21 cellular contexts compared by ENCODE assay signal in the genomic region with DNA sequence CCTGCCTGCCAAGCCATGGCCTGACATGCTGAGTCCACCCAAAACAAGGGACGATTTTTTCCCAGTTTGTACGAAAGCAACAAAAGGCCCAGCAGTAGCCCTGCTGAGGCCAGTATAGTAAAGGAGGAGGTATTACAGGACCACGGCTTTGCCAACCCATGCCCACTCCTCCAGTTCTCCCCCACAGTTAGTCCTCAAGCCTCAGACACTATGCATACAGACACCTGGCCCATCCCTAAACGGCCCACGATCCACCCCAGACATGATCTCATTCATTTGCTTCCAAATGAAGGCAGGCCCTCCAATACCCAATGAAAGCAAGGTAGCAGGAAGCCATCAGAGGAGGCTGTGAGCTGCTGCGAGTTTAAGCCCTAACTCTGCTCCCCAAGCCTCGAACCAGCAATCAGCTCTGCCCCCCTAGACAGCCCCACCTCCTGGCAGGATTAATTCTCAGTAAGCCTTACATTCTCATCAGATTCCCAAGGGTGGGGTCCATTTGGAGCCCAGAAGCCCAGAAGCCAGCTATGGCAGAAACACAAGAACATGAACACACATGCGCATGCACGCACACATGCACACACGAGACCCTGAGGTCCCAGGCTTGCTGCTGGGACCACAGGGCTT. TPM values are rescaled to one million over a fixed set of nuclear protein-coding genes. Genes with fewer than 3 reads are reported as not detected.
DNase-seq lines count a peak whose midpoint lies in the region; TF ChIP-seq lines count a peak whose summit lies in the region.
"Had no signal": no experiment of that assay in that cellular context is flagged by ENCODE, and none has a peak within 500 bp of the region (broad histone marks: within the 10 kb centered on the region; RNA-seq: fewer than 3 reads in every experiment).

No MANE protein-coding gene starts in this region.

- peaks cover 24% of the 10 kb centered on the region for H3K4me1 ChIP-seq in CD4-positive, alpha-beta memory T cell (ENCODE audit: insufficient read depth, low read length)
- H3K4me1 ChIP-seq in HUES48 (ENCODE audit: control insufficient read depth, insufficient read depth, low read length), result peaks cover 49% of the 10 kb centered on the region

- H3K27ac Mint-ChIP-seq in CD4-positive, alpha-beta memory T cell, result peak overlapping the region in 4 of 7 donors; percentile 8 to 87 (median 14)
- H3K27ac Mint-ChIP-seq in endothelial cell (ENCODE audit: unreplicated experiment), result peak overlapping the region; percentile 57
- peak overlapping the region; percentile 39 for H3K27ac Mint-ChIP-seq in progenitor cell of endocrine pancreas
- H3K27ac Mint-ChIP-seq: nephron progenitor cell had no signal

- H3K27me3 Mint-ChIP-seq in CD4-positive, alpha-beta memory T cell, result no peaks in the 10 kb centered on the region
- H3K27me3 Mint-ChIP-seq in endothelial cell (ENCODE audit: unreplicated experiment) (peaks cover 16% of the 10 kb centered on the region), progenitor cell of endocrine pancreas (no peaks in the 10 kb centered on the region)

- DNase-seq in CD4-positive, alpha-beta memory T cell, result no peak
- DNase-seq in endothelial cell (ENCODE audit: low spot score) (no peak), progenitor cell of endocrine pancreas (ENCODE audit: low spot score, unreplicated experiment) (no peak), GM20000 (ENCODE audit: low spot score) (no peak), NCI-H1417 treated with DMSO at 0.1 percent for 48 hours (lab: John Stamatoyannopoulos, UW) (no peak), nucleus accumbens (lab: John Stamatoyannopoulos, UW) (no peak), H4 (ENCODE audit: low spot score) (no peak)
- DNase-seq: activated CD4-positive, alpha-beta T cell treated with anti-CD3 and anti-CD28 coated beads for 48 hours; activated naive CD4-positive, alpha-beta T cell treated with anti-CD3 and anti-CD28 coated beads, Interleukin-2, amount 50 U/mL, for 16 hours; activated T-cell treated with anti-CD3 and anti-CD28 coated beads for 4 hours; KBM-7; mesenchymal stem cell; NCI-H1092 treated with DMSO at 0.1 percent for 48 hours; NCI-H2171; nephron progenitor cell; right cardiac atrium had no signal

- peaks cover 30 to 71% (median 42%) of the 10 kb centered on the region in 4 donors for H3K4me1 Mint-ChIP-seq in CD4-positive, alpha-beta memory T cell
- H3K4me1 Mint-ChIP-seq in endothelial cell (ENCODE audit: unreplicated experiment), result peaks cover 58% of the 10 kb centered on the region
- peaks cover 11% of the 10 kb centered on the region for H3K4me1 Mint-ChIP-seq in progenitor cell of endocrine pancreas (ENCODE audit: low read depth)

- intact Hi-C loops in CD4-positive, alpha-beta memory T cell (cut with micrococcal nuclease), result no loop called here

- TF ChIP-seq CTCF in endothelial cell (IDR thresholded peaks at IDR 0.05; ENCODE audit: unreplicated experiment) (no peak), progenitor cell of endocrine pancreas (IDR thresholded peaks at IDR 0.05; ENCODE audit: unreplicated experiment) (no peak), GM20000 (IDR thresholded peaks at IDR 0.05; ENCODE audit: extremely low read depth, missing control alignments) (no peak)

- H3K36me3 Mint-ChIP-seq in CD4-positive, alpha-beta memory T cell, result peaks cover 8 to 22% of the 10 kb centered on the region in 2 donors
- peaks cover 6% of the 10 kb centered on the region for H3K36me3 Mint-ChIP-seq in endothelial cell (ENCODE audit: low read depth, unreplicated experiment)
- no peaks in the 10 kb centered on the region for H3K36me3 Mint-ChIP-seq in progenitor cell of endocrine pancreas (ENCODE audit: insufficient read depth)

- H3K4me3 Mint-ChIP-seq in CD4-positive, alpha-beta memory T cell, result no peak overlapping the region
- peak overlapping the region; percentile 21 for H3K4me3 Mint-ChIP-seq in endothelial cell (ENCODE audit: unreplicated experiment)
- no peak overlapping the region for H3K4me3 Mint-ChIP-seq in progenitor cell of endocrine pancreas (ENCODE audit: low read depth)
- H3K4me3 Mint-ChIP-seq: nephron progenitor cell had no signal

- H3K27ac ChIP-seq in CD4-positive, alpha-beta memory T cell (ENCODE audit: low read depth, low read length), result no peak overlapping the region
- H3K27ac ChIP-seq in HUES48 (ENCODE audit: low read depth, low read length), result peak overlapping the region; percentile 38

- H3K9ac ChIP-seq in HUES48 (ENCODE audit: low read depth, low read length), result no peak overlapping the region

- H3K9me3 Mint-ChIP-seq in CD4-positive, alpha-beta memory T cell, result no peaks in the 10 kb centered on the region
- no peaks in the 10 kb centered on the region for H3K9me3 Mint-ChIP-seq in endothelial cell (ENCODE audit: unreplicated experiment)
- H3K9me3 Mint-ChIP-seq in progenitor cell of endocrine pancreas (ENCODE audit: low read depth), result no peaks in the 10 kb centered on the region
- H3K9me3 Mint-ChIP-seq: nephron progenitor cell had no signal

- H3K9me3 ChIP-seq in CD4-positive, alpha-beta memory T cell (ENCODE audit: control insufficient read depth in 1 of 2, low read length in 2 of 2), result no peaks in the 10 kb centered on the region
- no peaks in the 10 kb centered on the region for H3K9me3 ChIP-seq in HUES48 (ENCODE audit: control insufficient read depth, insufficient read depth, low read length)
- H3K9me3 ChIP-seq: body of pancreas had no signal

- H3K36me3 ChIP-seq in CD4-positive, alpha-beta memory T cell (ENCODE audit: insufficient read depth, low read length), result peaks cover 9% of the 10 kb centered on the region
- peaks cover 14% of the 10 kb centered on the region; the same call in 1 of the 2 replicates for H3K36me3 ChIP-seq in HUES48 (ENCODE audit: control insufficient read depth, insufficient read depth, low read length)

- H3K27me3 ChIP-seq in CD4-positive, alpha-beta memory T cell (ENCODE audit: insufficient read depth, low read length), result no peaks in the 10 kb centered on the region
- H3K27me3 ChIP-seq in HUES48 (ENCODE audit: control insufficient read depth, insufficient read depth, low read length), result no peaks in the 10 kb centered on the region; the same call in 1 of the 2 replicates
- H3K27me3 ChIP-seq: body of pancreas had no signal

- CTCF ChIA-PET in CD4-positive, alpha-beta memory T cell (lab: Charles Lee; ENCODE audit: partially characterized antibody), result interaction anchor here (0.5 to 1.1 kb wide), 3 partner anchors 8 to 55 kb away, joined by 3 read pairs; no protein-coding TSS in a partner anchor

- no peak overlapping the region for H3K4me3 ChIP-seq in CD4-positive, alpha-beta memory T cell (ENCODE audit: low read length in 2 of 2)
- no peak overlapping the region for H3K4me3 ChIP-seq in HUES48 (ENCODE audit: low read depth, low read length)
- H3K4me3 ChIP-seq: body of pancreas had no signal

- POLR2A ChIA-PET in CD4-positive, alpha-beta memory T cell (lab: Charles Lee; ENCODE audit: partially characterized antibody), result no interaction called here

RNA-seq across cellular contexts. Expression of a gene that starts 4.9 kb away (rescaled TPM):
- total RNA-seq in CD4-positive, alpha-beta memory T cell, result 10 to 100 TPM; 71.4 to 74.2 TPM
- 10 to 100 TPM; 12.8 to 34.2 TPM for polyA plus RNA-seq in CD4-positive, alpha-beta memory T cell
- total RNA-seq in endothelial cell (ENCODE audit: unreplicated experiment) (51.4 TPM), progenitor cell of endocrine pancreas (39.0 and 41.3 TPM in 2 replicates)
- total RNA-seq in H4 (2014; rRNA removed; shearing (Covaris generic)), result 13.7 and 16.8 TPM in 2 replicates

RNA-seq across cellular contexts. Expression of a gene that starts 23.2 kb away (rescaled TPM):
- total RNA-seq in CD4-positive, alpha-beta memory T cell, result under 1 TPM; 0.36 to 0.64 TPM
- polyA plus RNA-seq in CD4-positive, alpha-beta memory T cell, result under 1 TPM; 0.25 to 0.43 TPM
- total RNA-seq in endothelial cell (ENCODE audit: unreplicated experiment) (6.1 TPM), progenitor cell of endocrine pancreas (10.1 and 12.8 TPM in 2 replicates)
- total RNA-seq in H4 (2014; rRNA removed; shearing (Covaris generic)), result 4.0 and 7.0 TPM in 2 replicates

RNA-seq across cellular contexts. Expression of a gene that starts 48.0 kb away (rescaled TPM):
- total RNA-seq in CD4-positive, alpha-beta memory T cell, result 10 to 100 TPM; 10.6 to 11.8 TPM
- polyA plus RNA-seq in CD4-positive, alpha-beta memory T cell, result 10 to 100 TPM; 15.6 to 17.9 TPM
- total RNA-seq in endothelial cell (ENCODE audit: unreplicated experiment) (113 TPM), progenitor cell of endocrine pancreas (57.3 and 58.7 TPM in 2 replicates)
- 51.0 and 71.2 TPM in 2 replicates for total RNA-seq in H4 (2014; rRNA removed; shearing (Covaris generic))

RNA-seq across cellular contexts. Expression of a gene that starts 52.0 kb away (rescaled TPM):
- not detected for total RNA-seq in CD4-positive, alpha-beta memory T cell
- polyA plus RNA-seq in CD4-positive, alpha-beta memory T cell, result under 1 TPM in 1 of 2 donors, not detected in 1; 0.14 TPM
- not detected for total RNA-seq in endothelial cell (ENCODE audit: unreplicated experiment)
- total RNA-seq in progenitor cell of endocrine pancreas, result 0.49 and 0.89 TPM in 2 replicates
- total RNA-seq in H4 (2014; rRNA removed; shearing (Covaris generic)), result not detected in 2 replicates
- total RNA-seq: epithelial cell of proximal tubule, subcutaneous adipose tissue had no signal
- polyA plus RNA-seq: keratinocyte had no signal

RNA-seq across cellular contexts. Expression of a gene that starts 52.1 kb away (rescaled TPM):
- 10 to 100 TPM; 35.3 to 37.4 TPM for total RNA-seq in CD4-positive, alpha-beta memory T cell
- polyA plus RNA-seq in CD4-positive, alpha-beta memory T cell, result 10 to 100 TPM; 55.6 to 74.0 TPM
- total RNA-seq in endothelial cell (ENCODE audit: unreplicated experiment), result 63.0 TPM
- 54.1 and 55.4 TPM in 2 replicates for total RNA-seq in progenitor cell of endocrine pancreas
- total RNA-seq in H4 (2014; rRNA removed; shearing (Covaris generic)), result 62.2 and 65.0 TPM in 2 replicates
